In the genomic region with DNA sequence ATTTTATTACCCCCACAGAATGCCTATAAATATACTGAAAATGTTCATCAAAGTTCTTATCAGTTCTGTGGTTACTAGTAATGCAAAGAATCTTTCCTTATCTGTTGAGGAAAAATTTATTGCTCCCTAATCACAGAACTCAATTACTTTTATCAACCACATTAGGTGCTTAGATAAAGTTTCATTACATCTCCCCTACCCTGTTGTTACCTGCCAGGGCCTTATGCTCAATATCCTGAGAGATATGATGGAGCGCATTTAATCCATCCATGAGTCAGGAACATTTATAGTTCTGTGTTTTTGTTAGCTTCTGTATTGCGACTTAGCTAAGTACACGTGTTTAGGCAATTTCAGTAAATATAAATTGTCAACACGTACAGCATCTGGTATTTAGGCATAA, we compare ENCODE assay signal across 22 cellular contexts.
"Had no signal": no experiment of that assay in that cellular context is flagged by ENCODE, and none has a peak within 500 bp of the region (broad histone marks: within the 10 kb centered on the region; RNA-seq: fewer than 3 reads in every experiment).

No MANE protein-coding gene starts in this region.

- H3K4me1 ChIP-seq: esophagus muscularis mucosa, parathyroid adenoma, prostate gland, stomach, transverse colon had no signal

- ATAC-seq: effector memory CD8-positive, alpha-beta T cell; left cardiac atrium; left ventricle myocardium superior; sciatic nerve had no signal

- H3K36me3 ChIP-seq: esophagus muscularis mucosa, prostate gland, stomach, thoracic aorta, transverse colon had no signal

- H2AFZ ChIP-seq: hepatocyte, parathyroid adenoma had no signal

- H3K79me2 ChIP-seq: hepatocyte, parathyroid adenoma had no signal

- H3K4me3 ChIP-seq: esophagus muscularis mucosa, hepatocyte, lung, prostate gland, stomach, thoracic aorta, transverse colon had no signal

- H3K9ac ChIP-seq: parathyroid adenoma had no signal

- DNase-seq: effector memory CD8-positive, alpha-beta T cell; foreskin melanocyte; head of caudate nucleus; kidney; left cardiac atrium; left ventricle myocardium superior; mesenchymal stem cell; naive B cell; retina; stimulated activated CD4-positive, alpha-beta T cell treated with anti-CD3 and anti-CD28 coated beads, Interleukin-12 subunit alpha, Interleukin-12 subunit beta, amount 100 ng/mL, for 4 hours; stimulated activated naive CD4-positive, alpha-beta T cell; stomach; substantia nigra; transverse colon had no signal

- H3K4me2 ChIP-seq: hepatocyte had no signal

- FAIRE-seq: kidney had no signal

- H3K9me3 ChIP-seq: prostate gland had no signal

- H3K27ac ChIP-seq: epithelial cell of prostate, esophagus muscularis mucosa, hepatocyte, parathyroid adenoma, prostate gland, stomach, thoracic aorta, transverse colon had no signal

- H3K27me3 ChIP-seq: esophagus muscularis mucosa, stomach, transverse colon had no signal
